In the genomic region with DNA sequence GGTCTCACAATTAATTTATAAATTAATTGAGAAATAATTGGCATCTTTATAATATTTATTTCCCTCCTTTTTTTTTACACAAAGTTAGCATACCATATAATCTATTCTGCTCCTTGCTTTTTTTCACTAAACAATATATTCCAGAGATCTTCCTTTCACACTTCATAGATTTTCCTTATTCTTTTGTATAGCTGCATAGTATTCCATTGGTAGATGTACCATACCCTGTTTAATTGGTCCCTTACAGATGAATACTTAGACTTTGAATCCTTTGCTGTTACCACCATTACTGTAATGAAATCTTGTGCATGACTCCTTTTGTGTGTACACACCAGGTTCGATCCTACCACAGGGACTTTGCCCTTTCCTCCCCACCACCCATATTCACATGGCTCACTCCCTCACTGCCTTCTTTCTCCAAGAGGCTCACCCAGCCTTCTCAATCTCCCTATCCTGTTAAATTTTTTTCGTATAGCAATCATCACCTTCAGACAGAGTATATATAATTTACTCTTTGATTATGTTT, we compare ENCODE assay signal across 24 cellular contexts.
"Had no signal": no experiment of that assay in that cellular context is flagged by ENCODE, and none has a peak within 500 bp of the region (broad histone marks: within the 10 kb centered on the region; RNA-seq: fewer than 3 reads in every experiment).

No MANE protein-coding gene starts in this region.

- H3K27me3 ChIP-seq: dorsolateral prefrontal cortex, right atrium auricular region, spleen, testis, tibial artery, upper lobe of right lung, uterus had no signal

- DNase-seq: dorsolateral prefrontal cortex; effector CD4-positive, alpha-beta T cell; head of caudate nucleus; kidney; mucosa of descending colon; naive B cell; spleen; stimulated activated CD4-positive, alpha-beta T cell treated with anti-CD3 and anti-CD28 coated beads, Interleukin-4, amount 100 ng/mL, for 4 hours; stimulated activated naive CD8-positive, alpha-beta T cell treated with anti-CD3 and anti-CD28 coated beads, Interleukin-15, Interleukin-2, amounts not matched to agents 100 U/mL and 50 U/mL, for 24 hours; substantia nigra; testis; tibial artery; upper lobe of right lung; uterus had no signal

- H3K4me3 ChIP-seq: dorsolateral prefrontal cortex, lung, mucosa of descending colon, prostate gland, right atrium auricular region, skin epidermis, spleen, testis, tibial artery, upper lobe of right lung, uterus had no signal

- H3K27me3 Mint-ChIP-seq: memory B cell; naive B cell; stimulated activated memory B cell treated with anti-CD40 and anti-IgM and Interleukin-4, amounts not matched to agents 10 μg/mL and 1 μg/mL and 100 μg/mL, for 72 hours had no signal

- H3K9ac ChIP-seq: parathyroid adenoma had no signal

- H3K4me1 ChIP-seq: parathyroid adenoma, prostate gland, right atrium auricular region, spleen, testis, tibial artery, upper lobe of right lung, uterus had no signal

- H3K9me3 ChIP-seq: mucosa of descending colon, prostate gland, right atrium auricular region, spleen, testis, tibial artery, upper lobe of right lung, uterus had no signal

- H3K27ac Mint-ChIP-seq: memory B cell; natural killer cell treated with Interleukin-12 subunit alpha and Interleukin-12 subunit beta and Interleukin-15 and Interleukin-18, amount 100 ng/mL, for 72 hours; stimulated activated memory B cell treated with anti-CD40 and anti-IgM and Interleukin-4, amounts not matched to agents 10 μg/mL and 1 μg/mL and 100 μg/mL, for 72 hours had no signal

- H3K79me2 ChIP-seq: parathyroid adenoma had no signal

- H3K4me1 Mint-ChIP-seq: memory B cell; naive B cell; stimulated activated memory B cell treated with anti-CD40 and anti-IgM and Interleukin-4, amounts not matched to agents 10 μg/mL and 1 μg/mL and 100 μg/mL, for 72 hours had no signal

- H3K9me3 Mint-ChIP-seq: memory B cell; natural killer cell treated with Interleukin-12 subunit alpha and Interleukin-12 subunit beta and Interleukin-15 and Interleukin-18, amount 100 ng/mL, for 72 hours had no signal

- H3K4me3 Mint-ChIP-seq: memory B cell; natural killer cell treated with Interleukin-12 subunit alpha and Interleukin-12 subunit beta and Interleukin-15 and Interleukin-18, amount 100 ng/mL, for 72 hours; neural crest cell; stimulated activated memory B cell treated with anti-CD40 and anti-IgM and Interleukin-4, amounts not matched to agents 10 μg/mL and 1 μg/mL and 100 μg/mL, for 72 hours had no signal

- H2AFZ ChIP-seq: parathyroid adenoma had no signal

- H3K27ac ChIP-seq: dorsolateral prefrontal cortex, parathyroid adenoma, prostate gland, right atrium auricular region, skin epidermis, spleen, testis, tibial artery, upper lobe of right lung, uterus had no signal

- H3K36me3 ChIP-seq: prostate gland, right atrium auricular region, spleen, tibial artery, upper lobe of right lung, uterus had no signal

- H3K36me3 Mint-ChIP-seq: memory B cell; naive B cell; natural killer cell treated with Interleukin-12 subunit alpha and Interleukin-12 subunit beta and Interleukin-15 and Interleukin-18, amount 100 ng/mL, for 72 hours; stimulated activated memory B cell treated with anti-CD40 and anti-IgM and Interleukin-4, amounts not matched to agents 10 μg/mL and 1 μg/mL and 100 μg/mL, for 72 hours had no signal

- ATAC-seq: left lobe of liver; mucosa of descending colon; natural killer cell treated with Interleukin-12 subunit alpha and Interleukin-12 subunit beta and Interleukin-15 and Interleukin-18, amount 100 ng/mL, for 72 hours; stimulated activated memory B cell treated with anti-CD40 and anti-IgM and Interleukin-4, amounts not matched to agents 10 μg/mL and 1 μg/mL and 100 μg/mL, for 72 hours; stimulated activated naive CD8-positive, alpha-beta T cell treated with anti-CD3 and anti-CD28 coated beads, Interleukin-15, Interleukin-2, amounts not matched to agents 100 U/mL and 50 U/mL, for 24 hours; upper lobe of right lung had no signal
